ENCODE assay signal across 8 cellular contexts in the genomic region with DNA sequence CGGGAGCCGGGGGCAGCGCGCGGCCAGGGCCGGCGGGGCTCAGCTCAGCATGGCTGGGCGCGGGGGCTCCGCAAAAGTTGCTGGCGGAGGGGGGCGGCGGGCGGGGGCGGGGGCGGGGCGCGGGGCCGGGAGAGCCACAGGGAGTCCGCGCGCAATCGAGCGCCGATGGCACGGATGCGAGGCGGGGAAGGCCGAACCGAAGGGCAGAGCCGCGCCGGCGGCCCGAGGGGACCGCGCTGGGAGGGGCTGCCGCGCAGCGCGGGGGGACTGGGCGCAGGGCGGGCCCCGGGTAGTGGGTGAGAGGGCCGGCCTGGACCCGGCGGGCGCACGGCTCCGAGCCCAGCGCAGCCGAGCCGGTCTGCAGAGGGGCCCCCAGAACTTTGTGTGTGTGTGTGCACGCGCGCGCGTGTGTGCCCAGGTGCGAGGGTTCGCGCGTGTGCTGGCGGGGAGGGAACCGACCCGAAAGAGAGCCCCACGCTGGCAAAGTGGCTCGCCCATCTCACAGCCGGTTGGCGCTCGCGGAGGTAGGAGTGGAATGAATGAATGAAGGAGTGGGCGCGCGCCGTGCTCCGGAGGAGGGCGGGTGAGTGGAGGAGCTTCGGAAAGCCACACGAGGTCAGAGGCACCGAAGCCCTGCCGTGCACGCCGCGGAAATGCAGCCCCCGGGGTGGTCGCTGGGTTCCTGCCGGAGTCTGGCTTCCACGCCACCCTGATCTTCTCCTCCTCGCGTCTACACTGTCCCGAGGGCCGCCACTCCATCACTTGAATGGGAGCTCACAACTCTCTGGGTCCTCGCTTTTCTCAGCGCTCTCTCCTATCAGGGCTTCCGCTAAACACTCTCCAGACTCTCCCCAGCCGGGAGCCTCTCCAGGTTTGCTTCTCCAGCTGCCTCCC. TPM values are rescaled to one million over a fixed set of nuclear protein-coding genes. Genes with fewer than 3 reads are reported as not detected.
DNase-seq lines count a peak whose midpoint lies in the region; ATAC-seq and TF ChIP-seq lines count a peak whose summit lies in the region.

HIPK2 (minus strand) TSS at position 51 of the 894 bp plus-strand sequence. CDS start 375 bp downstream, outside the sequence.

- ATAC-seq in HG02973 (IDR thresholded peaks at IDR 0.05; ENCODE audit: unreplicated experiment) (peak; percentile 48), left colon (peak; percentile 82)

- peak within 1 kb of the TSS; percentile 88 for H3K4me3 ChIP-seq in colonic mucosa

- no peaks in the 10 kb centered on the region for H3K27me3 ChIP-seq in colonic mucosa

- H3K27ac ChIP-seq in colonic mucosa = peak within 1 kb of the TSS; percentile 60

- peak; percentile 59 to 77 for DNase-seq in SHP77 (lab: John Stamatoyannopoulos, UW)
- DNase-seq in SHP77 treated with DMSO at 0.1 percent for 48 hours (lab: John Stamatoyannopoulos, UW) = no peak
- DNase-seq in NCI-H2196 treated with DMSO at 0.1 percent for 48 hours (lab: John Stamatoyannopoulos, UW; ENCODE audit: unreplicated experiment) = peak; percentile 39
- DNase-seq in activated CD4-positive, alpha-beta T cell treated with anti-CD3 and anti-CD28 coated beads for 48 hours = peak; percentile 78
- DNase-seq in colonic mucosa = peak; percentile 77
- DNase-seq in left colon = peak; percentile 76 to 85
- DNase-seq in stimulated activated CD4-positive, alpha-beta T cell treated with anti-CD3 and anti-CD28 coated beads, Interleukin-1b, Interleukin-23, amount 100 ng/mL, for 4 hours (ENCODE audit: low read depth in 2 of 2) = peak; percentile 60 to 63

- peak within 1 kb of the TSS; percentile 74 to 92 for H3K9ac ChIP-seq in colonic mucosa (ENCODE audit: low read depth in 2 of 2, low read length in 2 of 2)

- intact Hi-C loops in colonic mucosa (cut with DNase I) = loop anchor here (5.0 to 10.0 kb wide), 2 partner anchors 133 to 224 kb away; no protein-coding TSS in a partner anchor
- intact Hi-C loops in left colon (cut with DNase I, micrococcal nuclease) = loop anchor here in 1 of 2 donors (10.0 kb wide), 2 partner anchors 133 to 227 kb away; no protein-coding TSS in a partner anchor

- H3K4me1 ChIP-seq in colonic mucosa = peaks cover 14% of the 10 kb centered on the region

- H3K9me3 ChIP-seq in colonic mucosa = no peaks in the 10 kb centered on the region

- no peak for TF ChIP-seq CTCF in colonic mucosa (IDR thresholded peaks at IDR 0.05)

- H3K36me3 ChIP-seq in colonic mucosa = no peaks in the 10 kb centered on the region

RNA-seq across cellular contexts. Expression of gene HIPK2, which starts in this region (rescaled TPM):
- total RNA-seq in colonic mucosa (10 to 100 TPM; 25.3 to 28.4 TPM), left colon (10 to 100 TPM; 36.4 to 37.8 TPM)
